8 cellular contexts compared by ENCODE assay signal in the genomic region with DNA sequence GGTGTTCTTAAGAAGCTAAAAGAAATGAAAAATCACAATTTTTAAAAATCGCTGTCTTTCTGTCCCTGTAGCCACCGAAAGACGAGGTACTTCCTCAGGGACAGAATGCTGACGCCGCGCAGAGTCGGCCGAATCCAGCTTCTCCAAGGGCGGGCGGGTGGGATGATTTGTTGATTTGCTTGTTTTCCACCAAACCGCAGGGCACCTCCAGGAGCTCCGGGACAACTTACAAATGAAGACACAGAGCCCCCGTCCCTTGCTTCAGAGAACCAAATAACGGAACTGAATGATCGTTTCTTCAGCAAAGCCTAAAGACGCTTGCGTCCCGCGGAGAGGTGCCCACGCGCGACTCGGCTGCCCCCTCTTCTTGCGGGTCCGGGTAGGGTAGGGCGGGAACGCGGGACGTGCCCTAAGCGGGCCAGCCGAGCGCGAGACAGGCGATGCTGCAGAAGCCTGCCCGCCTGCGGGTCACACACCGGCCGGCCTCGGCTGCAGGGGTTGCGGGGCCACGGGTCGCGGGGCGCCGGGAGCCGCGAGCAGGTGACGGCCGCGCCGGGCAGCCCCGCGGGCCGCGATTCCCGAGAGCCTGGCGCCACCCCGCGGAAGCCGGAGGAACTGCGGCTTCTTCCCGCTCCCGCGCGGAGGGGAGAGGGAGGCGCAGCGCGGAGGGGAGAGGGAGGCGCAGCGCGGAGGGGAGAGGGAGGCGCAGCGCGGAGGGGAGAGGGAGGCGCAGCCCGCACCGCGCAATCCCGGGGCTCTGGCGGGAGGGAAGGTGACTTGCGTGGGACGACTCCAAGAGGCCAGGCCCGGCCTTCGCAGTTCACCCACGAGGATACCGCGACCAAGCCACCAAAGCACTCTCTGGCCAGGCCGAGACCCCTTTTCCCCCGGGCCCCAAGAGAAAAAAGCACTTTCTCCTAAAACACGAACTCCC. TPM values are rescaled to one million over a fixed set of nuclear protein-coding genes. Genes with fewer than 3 reads are reported as not detected.
DNase-seq lines count a peak whose midpoint lies in the region; ATAC-seq, FAIRE-seq and TF ChIP-seq lines count a peak whose summit lies in the region.

No MANE protein-coding gene starts in this region.

- CTCF ChIA-PET in naive thymus-derived CD4-positive, alpha-beta T cell (lab: Charles Lee) = interaction anchor here (0.7 to 1.7 kb wide), 5 partner anchors 15 to 789 kb away, joined by 3 to 4 read pairs (median 3); no protein-coding TSS in a partner anchor

- POLR2A ChIA-PET in naive thymus-derived CD4-positive, alpha-beta T cell (lab: Charles Lee) = no interaction called here

- peaks cover 21 to 50% (median 37%) of the 10 kb centered on the region in 7 donors for H3K4me1 Mint-ChIP-seq in naive thymus-derived CD4-positive, alpha-beta T cell

- DNase-seq in G401 (ENCODE audit: low spot score) = peak; percentile 24
- peak; percentile 24 for DNase-seq in NAMALWA (ENCODE audit: low spot score)
- DNase-seq in activated CD8-positive, alpha-beta memory T cell treated with anti-CD3 and anti-CD28 coated beads for 24 hours = peak; percentile 87
- DNase-seq in erythroblast (lab: John Stamatoyannopoulos, UW) = peak; percentile 30 to 54
- DNase-seq in naive thymus-derived CD4-positive, alpha-beta T cell = peak in 8 of 9 donors; percentile 7 to 77 (median 49)
- DNase-seq in testis = peak; percentile 69
- DNase-seq in GM12891 (ENCODE audit: insufficient read length, low spot score) = no peak

- H3K4me3 Mint-ChIP-seq in naive thymus-derived CD4-positive, alpha-beta T cell = peak overlapping the region; percentile 31 to 75 (median 52)

- no peaks in the 10 kb centered on the region for H3K36me3 ChIP-seq in naive thymus-derived CD4-positive, alpha-beta T cell (ENCODE audit: control insufficient read depth in 2 of 3, insufficient read depth in 3 of 3, low read length in 3 of 3)
- H3K36me3 ChIP-seq in testis (ENCODE audit: low read depth, missing control alignments) = no peaks in the 10 kb centered on the region

- TF ChIP-seq CTCF in testis (IDR thresholded peaks at IDR 0.05) = peak; percentile 88 to 91 (median 89)

- no peaks in the 10 kb centered on the region for H3K9me3 Mint-ChIP-seq in naive thymus-derived CD4-positive, alpha-beta T cell

- peak overlapping the region in 1 of 9 donors; percentile 49 for H3K27ac Mint-ChIP-seq in naive thymus-derived CD4-positive, alpha-beta T cell

- peaks cover 54 to 81% (median 57%) of the 10 kb centered on the region in 5 donors for H3K27me3 Mint-ChIP-seq in naive thymus-derived CD4-positive, alpha-beta T cell

- 1% methylated on average over 20 to 84 of the region's 90 CpGs for WGBS in testis, 2 donors

- peak; percentile 78 for ATAC-seq in naive thymus-derived CD4-positive, alpha-beta T cell
- ATAC-seq in GM18505 (IDR thresholded peaks at IDR 0.05; ENCODE audit: unreplicated experiment) = no peak

- FAIRE-seq in GM12891 (lab: Jason Lieb, UNC) = no peak

- H3K27me3 ChIP-seq in naive thymus-derived CD4-positive, alpha-beta T cell (ENCODE audit: control insufficient read depth in 2 of 2, insufficient read depth in 2 of 2, low read length in 2 of 2) = peaks cover 8 to 20% of the 10 kb centered on the region in 2 donors
- H3K27me3 ChIP-seq in testis = no peaks in the 10 kb centered on the region

- H3K27ac ChIP-seq in naive thymus-derived CD4-positive, alpha-beta T cell (ENCODE audit: low read depth, low read length) = no peak overlapping the region
- no peak overlapping the region for H3K27ac ChIP-seq in testis

- TF ChIP-seq POLR2A in erythroblast (IDR thresholded peaks at IDR 0.05; ENCODE audit: low read length) = no peak
- no peak for TF ChIP-seq POLR2A in testis (IDR thresholded peaks at IDR 0.05)
- no peak for TF ChIP-seq POLR2A in GM12891 (IDR thresholded peaks at IDR 0.05; ENCODE audit: low read depth, low read length)
- no peak for TF ChIP-seq POLR2A in GM18505 (IDR thresholded peaks at IDR 0.05; ENCODE audit: borderline replicate concordance, extremely low read depth, insufficient read depth, insufficient read length)

- intact Hi-C loops in naive thymus-derived CD4-positive, alpha-beta T cell (cut with micrococcal nuclease) = loop anchor here (1.0 to 5.0 kb wide), 8 partner anchors 225 to 1194 kb away; a partner anchor contains a TSS
- intact Hi-C loops in testis (cut with DNase I; ENCODE audit: low total_unique reads) = loop anchor here (5.0 kb wide), 1 partner anchor 584 kb away; no protein-coding TSS in a partner anchor

- in situ Hi-C loops in G401 (cut with HindIII; ENCODE audit: low sequenced_read_pairs) = no loop called here

- peaks cover 0 to 16% of the 10 kb centered on the region in 2 donors for H3K4me1 ChIP-seq in naive thymus-derived CD4-positive, alpha-beta T cell (ENCODE audit: control insufficient read depth in 2 of 2, insufficient read depth in 2 of 2, low read length in 2 of 2)
- peaks cover 17% of the 10 kb centered on the region for H3K4me1 ChIP-seq in testis

- H3K4me3 ChIP-seq in naive thymus-derived CD4-positive, alpha-beta T cell (ENCODE audit: low read length) = no peak overlapping the region
- peak overlapping the region; percentile 34 to 36 for H3K4me3 ChIP-seq in testis

- H3K9me3 ChIP-seq in naive thymus-derived CD4-positive, alpha-beta T cell (ENCODE audit: control insufficient read depth in 2 of 3, low read length in 3 of 3) = no peaks in the 10 kb centered on the region
- no peaks in the 10 kb centered on the region for H3K9me3 ChIP-seq in testis

- H3K36me3 Mint-ChIP-seq in naive thymus-derived CD4-positive, alpha-beta T cell = peaks cover 0 to 5% (median 0%) of the 10 kb centered on the region in 5 donors

TF ChIP-seq in GM12891, 5 proteins besides CTCF, POLR2A, EP300 and RAD21:
- TF ChIP-seq SPI1 (IDR thresholded peaks at IDR 0.05; ENCODE audit: low read depth, low read length) (no peak), TAF1 (IDR thresholded peaks at IDR 0.05; ENCODE audit: low read depth, low read length) (no peak), POU2F2 (IDR thresholded peaks at IDR 0.05; ENCODE audit: low read depth, low read length) (no peak), PAX5 (IDR thresholded peaks at IDR 0.05; ENCODE audit: insufficient read depth, low read length, severe bottlenecking) (no peak), POLR2AphosphoS5 (IDR thresholded peaks at IDR 0.05; ENCODE audit: low read depth, low read length) (no peak)

RNA-seq across cellular contexts. Expression of a gene that starts 7.7 kb away (rescaled TPM):
- total RNA-seq in G401 (2014; rRNA removed; shearing (Covaris generic)) = 0.68 TPM in 1 of 2 replicates, not detected in the other
- total RNA-seq in naive thymus-derived CD4-positive, alpha-beta T cell = not detected
- not detected for polyA plus RNA-seq in naive thymus-derived CD4-positive, alpha-beta T cell
- total RNA-seq in testis = 1 to 10 TPM; 3.3 to 4.7 TPM
- polyA plus RNA-seq in testis (ENCODE audit: insufficient read depth, low read depth, low replicate concordance) = 1.2 TPM
- 0.09 TPM for polyA plus RNA-seq in GM12891 (2012; ENCODE audit: low read depth, missing spikeins)
